7 cellular contexts compared by ENCODE assay signal in the genomic region with DNA sequence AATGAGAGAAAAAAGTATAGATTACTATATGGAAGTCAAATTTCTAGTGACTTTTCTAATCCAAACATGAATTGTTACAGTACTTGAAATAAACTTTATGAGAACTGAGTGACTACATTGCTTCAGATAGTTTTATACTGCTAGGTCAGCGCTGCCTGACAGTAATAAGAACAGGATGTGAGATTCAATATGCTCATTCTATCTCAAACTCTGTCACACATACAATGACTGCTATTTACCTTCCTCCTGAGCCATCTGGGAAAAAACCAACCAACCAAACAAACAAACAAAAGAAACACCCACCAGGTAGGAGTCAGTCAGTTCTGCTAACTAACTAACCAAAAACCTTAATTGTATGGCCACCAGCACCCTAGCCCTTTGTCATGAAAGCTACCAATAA.
DNase-seq lines count a peak whose midpoint lies in the region; ATAC-seq and TF ChIP-seq lines count a peak whose summit lies in the region.
"Not testable (repeated sequence)": the region's sequence is repeated elsewhere in the genome, so short reads cannot be mapped to it uniquely, and the experiment has no call there.

No MANE protein-coding gene starts in this region.

- not testable (repeated sequence) for H3K27me3 Mint-ChIP-seq in T-cell; activated naive CD4-positive, alpha-beta T cell treated with anti-CD3 and anti-CD28 coated beads for 36 hours (ENCODE audit: low read depth); endodermal cell (ENCODE audit: insufficient read depth)

- CTCF ChIA-PET in T-cell (lab: Charles Lee); activated naive CD4-positive, alpha-beta T cell treated with anti-CD3 and anti-CD28 coated beads for 36 hours (lab: Charles Lee): not testable (repeated sequence)

- H3K79me2 ChIP-seq in MM.1S (ENCODE audit: low read length): not testable (repeated sequence)

- H3K4me1 Mint-ChIP-seq in T-cell; activated naive CD4-positive, alpha-beta T cell treated with anti-CD3 and anti-CD28 coated beads for 36 hours (ENCODE audit: low read depth); endodermal cell; stimulated activated effector memory CD8-positive, alpha-beta T cell treated with anti-CD3 and anti-CD28 coated beads, Interleukin-12 subunit alpha, Interleukin-12 subunit beta, amount 100 ng/mL, for 72 hours: not testable (repeated sequence)

- not testable (repeated sequence) for H3K27ac ChIP-seq in MM.1S (ENCODE audit: low read length); endodermal cell (ENCODE audit: low read depth, low read length)

- H3K4me1 ChIP-seq in MM.1S (ENCODE audit: low read length); endodermal cell (ENCODE audit: control insufficient read depth, insufficient read depth, low read length): not testable (repeated sequence)

- not testable (repeated sequence) for TF ChIP-seq CTCF in MM.1S (IDR thresholded peaks at IDR 0.05; ENCODE audit: low read length); endodermal cell (conservative IDR thresholded peaks at IDR 0.05)

- H2AFZ ChIP-seq in MM.1S (ENCODE audit: low read length): not testable (repeated sequence)

- not testable (repeated sequence) for H3K36me3 Mint-ChIP-seq in T-cell; activated naive CD4-positive, alpha-beta T cell treated with anti-CD3 and anti-CD28 coated beads for 36 hours (ENCODE audit: low read depth); endodermal cell (ENCODE audit: low read depth); stimulated activated effector memory CD8-positive, alpha-beta T cell treated with anti-CD3 and anti-CD28 coated beads, Interleukin-12 subunit alpha, Interleukin-12 subunit beta, amount 100 ng/mL, for 72 hours

- not testable (repeated sequence) for H3K9ac ChIP-seq in MM.1S (ENCODE audit: low read length); endodermal cell (ENCODE audit: extremely low read depth, low read length, poor library complexity, severe bottlenecking)

- H4K20me1 ChIP-seq in MM.1S (ENCODE audit: insufficient read depth, low read length): not testable (repeated sequence)

- not testable (repeated sequence) for H3K36me3 ChIP-seq in MM.1S (replicated peaks; ENCODE audit: insufficient read depth, low read length); endodermal cell (ENCODE audit: control insufficient read depth, insufficient read depth, low read length)

- not testable (repeated sequence) for H3F3A ChIP-seq in MM.1S (ENCODE audit: insufficient read depth, low read length)

- not testable (repeated sequence) for H3K9me3 Mint-ChIP-seq in T-cell; activated naive CD4-positive, alpha-beta T cell treated with anti-CD3 and anti-CD28 coated beads for 36 hours; endodermal cell; stimulated activated effector memory CD8-positive, alpha-beta T cell treated with anti-CD3 and anti-CD28 coated beads, Interleukin-12 subunit alpha, Interleukin-12 subunit beta, amount 100 ng/mL, for 72 hours

- WGBS in endodermal cell (ENCODE audit: insufficient coverage in 1 of 2, insufficient read length in 1 of 2), 2 experiments: no CpG with 5 or more reads among the region's 1 CpG

- H3K9me3 ChIP-seq in MM.1S (replicated peaks; ENCODE audit: insufficient read depth, low read length); endodermal cell (ENCODE audit: control insufficient read depth, low read length): not testable (repeated sequence)

- H3K4me2 ChIP-seq in MM.1S (ENCODE audit: low read depth, low read length): not testable (repeated sequence)

- intact Hi-C loops in activated naive CD4-positive, alpha-beta T cell treated with anti-CD3 and anti-CD28 coated beads for 36 hours (cut with micrococcal nuclease): not testable (repeated sequence)

- H3K9me2 ChIP-seq in MM.1S (replicated peaks; ENCODE audit: insufficient read depth, low read length): not testable (repeated sequence)

- POLR2A ChIA-PET in T-cell (lab: Charles Lee): not testable (repeated sequence)

- DNase-seq in CD1c-positive myeloid dendritic cell (ENCODE audit: extremely low spot score): peak; percentile 66
- DNase-seq in MM.1S: peak; percentile 6
- DNase-seq in T-cell; left lobe of liver (ENCODE audit: low spot score); stimulated activated effector memory CD8-positive, alpha-beta T cell treated with anti-CD3 and anti-CD28 coated beads, Interleukin-12 subunit alpha, Interleukin-12 subunit beta, amount 100 ng/mL, for 72 hours (ENCODE audit: low spot score in 2 of 2): not testable (repeated sequence)
- peak; percentile 6 for DNase-seq in activated naive CD4-positive, alpha-beta T cell treated with anti-CD3 and anti-CD28 coated beads for 36 hours
- DNase-seq in endodermal cell: peak; percentile 3

- not testable (repeated sequence) for ATAC-seq in T-cell (replicated peaks in 1 of 4)
- peak; percentile 17 for ATAC-seq in left lobe of liver
- peak; percentile 47 for ATAC-seq in stimulated activated effector memory CD8-positive, alpha-beta T cell treated with anti-CD3 and anti-CD28 coated beads, Interleukin-12 subunit alpha, Interleukin-12 subunit beta, amount 100 ng/mL, for 72 hours

- H3K27me3 ChIP-seq in MM.1S (replicated peaks; ENCODE audit: insufficient read depth, low read length); endodermal cell (ENCODE audit: control insufficient read depth, insufficient read depth, low read length, poor library complexity, severe bottlenecking): not testable (repeated sequence)

- not testable (repeated sequence) for H3K4me3 Mint-ChIP-seq in T-cell; activated naive CD4-positive, alpha-beta T cell treated with anti-CD3 and anti-CD28 coated beads for 36 hours; endodermal cell; stimulated activated effector memory CD8-positive, alpha-beta T cell treated with anti-CD3 and anti-CD28 coated beads, Interleukin-12 subunit alpha, Interleukin-12 subunit beta, amount 100 ng/mL, for 72 hours

- not testable (repeated sequence) for H3K4me3 ChIP-seq in MM.1S (ENCODE audit: low read length); endodermal cell (ENCODE audit: low read length)

- H3K27ac Mint-ChIP-seq in T-cell (peak overlapping the region; percentile 79 to 84), endodermal cell (peak overlapping the region; percentile 76)
- H3K27ac Mint-ChIP-seq in activated naive CD4-positive, alpha-beta T cell treated with anti-CD3 and anti-CD28 coated beads for 36 hours; stimulated activated effector memory CD8-positive, alpha-beta T cell treated with anti-CD3 and anti-CD28 coated beads, Interleukin-12 subunit alpha, Interleukin-12 subunit beta, amount 100 ng/mL, for 72 hours: not testable (repeated sequence)
